In genomic region chr2:11616097-11616687, GRCh38 we compare ENCODE assay signal across 21 cellular contexts. TPM values are rescaled to one million over a fixed set of nuclear protein-coding genes. Genes with fewer than 3 reads are reported as not detected.
DNase-seq lines count a peak whose midpoint lies in the region; ATAC-seq, FAIRE-seq and TF ChIP-seq lines count a peak whose summit lies in the region.
"Had no signal": no experiment of that assay in that cellular context is flagged by ENCODE, and none has a peak within 500 bp of the region (broad histone marks: within the 10 kb centered on the region; RNA-seq: fewer than 3 reads in every experiment).

No MANE protein-coding gene starts in this region.

- no peak overlapping the region for H2BK12ac ChIP-seq in neuronal stem cell (ENCODE audit: low read length)

- H3K9me3 ChIP-seq in SK-N-SH, result no peaks in the 10 kb centered on the region
- H3K9me3 ChIP-seq in HEK293 (ENCODE audit: control insufficient read depth, insufficient read depth, low read depth, low read length), result no peaks in the 10 kb centered on the region
- H3K9me3 ChIP-seq in neuronal stem cell (replicated peaks in 1 of 2; ENCODE audit: control insufficient read depth in 2 of 2, insufficient read depth in 1 of 2, low read depth in 1 of 2, low read length in 2 of 2), result no peaks in the 10 kb centered on the region
- no peaks in the 10 kb centered on the region for H3K9me3 ChIP-seq in neural progenitor cell (ENCODE audit: low read depth)

- H3K4me2 ChIP-seq in SK-N-SH, result no peak overlapping the region
- H3K4me2 ChIP-seq in neuronal stem cell (ENCODE audit: insufficient read depth, low read length, poor library complexity, severe bottlenecking), result no peak overlapping the region
- no peak overlapping the region for H3K4me2 ChIP-seq in neural progenitor cell

- POLR2A ChIA-PET in SK-N-SH (lab: Yijun Ruan, JAX), result no interaction called here
- POLR2A ChIA-PET in HEK293 (lab: Yijun Ruan, JAX), result no interaction called here

- H4K8ac ChIP-seq in neuronal stem cell (ENCODE audit: low read depth, low read length), result no peak overlapping the region

- H3K36me3 ChIP-seq in SK-N-SH (replicated peaks in 1 of 2; ENCODE audit: control insufficient read depth in 1 of 2, insufficient read depth in 2 of 2, low read length in 1 of 2), result peaks cover 0 to 2% of the 10 kb centered on the region in 2 experiments
- H3K36me3 ChIP-seq in HEK293 (ENCODE audit: control insufficient read depth in 2 of 2, insufficient read depth in 1 of 2, low read length in 2 of 2), result no peaks in the 10 kb centered on the region
- H3K36me3 ChIP-seq in bronchial epithelial cell (ENCODE audit: control insufficient read depth, insufficient read depth, low read length), result no peaks in the 10 kb centered on the region
- H3K36me3 ChIP-seq in neuronal stem cell (replicated peaks in 1 of 2; ENCODE audit: control insufficient read depth in 2 of 2, insufficient read depth in 2 of 2, low read length in 2 of 2), result peaks cover 38 to 99% of the 10 kb centered on the region in 2 donors
- H3K36me3 ChIP-seq in neural progenitor cell, result no peaks in the 10 kb centered on the region

- H2BK5ac ChIP-seq in neuronal stem cell (ENCODE audit: low read length), result no peak overlapping the region

- H2AFZ ChIP-seq in SK-N-SH (ENCODE audit: low read depth) (no peak overlapping the region), neuronal stem cell (ENCODE audit: low read length) (no peak overlapping the region), neural progenitor cell (replicated peaks) (no peak overlapping the region)

- no peak for TF ChIP-seq EP300 in SK-N-SH (IDR thresholded peaks at IDR 0.05; ENCODE audit: borderline replicate concordance in 1 of 2, low read depth in 1 of 2, low read length in 1 of 2)

- H2BK15ac ChIP-seq in neuronal stem cell (ENCODE audit: low read length), result no peak overlapping the region

- H4K91ac ChIP-seq in neuronal stem cell (ENCODE audit: low read depth, low read length, poor library complexity), result no peak overlapping the region

- TF ChIP-seq CTCF in SK-N-SH (IDR thresholded peaks at IDR 0.05), result no peak
- no peak for TF ChIP-seq CTCF in HEK293 (tag by site-specific recombination; IDR thresholded peaks at IDR 0.05)
- no peak for TF ChIP-seq CTCF in bronchial epithelial cell (IDR thresholded peaks at IDR 0.05; ENCODE audit: insufficient read depth, low read length, severe bottlenecking)
- no peak for TF ChIP-seq CTCF in neural progenitor cell (IDR thresholded peaks at IDR 0.05)

- no peak overlapping the region for H3K27ac Mint-ChIP-seq in neural progenitor cell
- H3K27ac Mint-ChIP-seq: CD14-positive monocyte; CD8-positive, alpha-beta T cell; IgD-negative memory B cell had no signal

- no peaks in the 10 kb centered on the region for H3K9me3 Mint-ChIP-seq in neural progenitor cell
- H3K9me3 Mint-ChIP-seq: CD14-positive monocyte; CD8-positive, alpha-beta T cell had no signal

- no peak overlapping the region for H2AK5ac ChIP-seq in neuronal stem cell (ENCODE audit: low read depth, low read length)

- H3K27ac ChIP-seq in SK-N-SH (ENCODE audit: low read depth in 2 of 2, low read length in 1 of 2) (no peak overlapping the region), HEK293 (ENCODE audit: extremely low read depth, low read depth, low read length) (no peak overlapping the region), neuronal stem cell (replicated peaks; ENCODE audit: low read length) (no peak overlapping the region), neural progenitor cell (no peak overlapping the region)
- H3K27ac ChIP-seq: 22Rv1 had no signal

- no peak overlapping the region for H3K4me3 Mint-ChIP-seq in neural progenitor cell
- H3K4me3 Mint-ChIP-seq: CD14-positive monocyte; CD8-positive, alpha-beta T cell; IgD-negative memory B cell had no signal

- H3K9ac ChIP-seq in SK-N-SH, result no peak overlapping the region
- H3K9ac ChIP-seq in neuronal stem cell (ENCODE audit: low read depth, low read length, poor library complexity), result no peak overlapping the region
- H3K9ac ChIP-seq in neural progenitor cell, result no peak overlapping the region

- no peaks in the 10 kb centered on the region for H3K27me3 ChIP-seq in SK-N-SH (ENCODE audit: insufficient read depth)
- no peaks in the 10 kb centered on the region for H3K27me3 ChIP-seq in bronchial epithelial cell (ENCODE audit: control insufficient read depth, insufficient read depth, low read length)
- H3K27me3 ChIP-seq in neuronal stem cell (ENCODE audit: control insufficient read depth in 3 of 3, insufficient read depth in 3 of 3, low read depth in 1 of 3, low read length in 3 of 3), result no peaks in the 10 kb centered on the region
- H3K27me3 ChIP-seq in neural progenitor cell, result no peaks in the 10 kb centered on the region

- H3K27me3 Mint-ChIP-seq in neural progenitor cell (ENCODE audit: insufficient read depth, low read depth), result peaks cover 8% of the 10 kb centered on the region
- H3K27me3 Mint-ChIP-seq: IgD-negative memory B cell had no signal

- H3K79me2 ChIP-seq in SK-N-SH (ENCODE audit: insufficient read depth) (no peaks in the 10 kb centered on the region), neural progenitor cell (ENCODE audit: low read depth) (no peaks in the 10 kb centered on the region)

- no peak for ATAC-seq in SK-N-SH treated with all-trans-retinoic acid at 6 μM for 48 hours
- ATAC-seq in GM18870 (IDR thresholded peaks at IDR 0.05; ENCODE audit: unreplicated experiment), result no peak
- ATAC-seq: CD8-positive, alpha-beta T cell had no signal

- no peaks in the 10 kb centered on the region for H4K20me1 ChIP-seq in SK-N-SH (ENCODE audit: insufficient read depth)
- peaks cover 4% of the 10 kb centered on the region for H4K20me1 ChIP-seq in neural progenitor cell (ENCODE audit: low read depth)

- 69% methylated on average over 14 of the region's 14 CpGs for WGBS in SK-N-SH (ENCODE audit: low lambda C conversion rate)
- no CpG with 5 or more reads among the region's 14 CpGs for WGBS in neuronal stem cell (ENCODE audit: extremely low coverage in 2 of 2, insufficient read length in 2 of 2, insufficient replicate concordance in 1 of 2), 2 donors

- no peak for TF ChIP-seq RAD21 in SK-N-SH (IDR thresholded peaks at IDR 0.05; ENCODE audit: low read length)

- DNase-seq in SK-N-SH, result no peak
- DNase-seq in bronchial epithelial cell (ENCODE audit: low read depth), result no peak
- DNase-seq in neuronal stem cell (ENCODE audit: low spot score), result no peak
- no peak for DNase-seq in neural progenitor cell (ENCODE audit: low spot score)
- no peak for DNase-seq in hypothalamus (lab: John Stamatoyannopoulos, UW)
- DNase-seq: CD8-positive, alpha-beta T cell; COR-L47; DND-41; GDM1; HCEC 1CT had no signal

- H3K18ac ChIP-seq in neuronal stem cell (ENCODE audit: low read length), result no peak overlapping the region

- FAIRE-seq in bronchial epithelial cell (lab: Jason Lieb, UNC), result peak; percentile 68
- FAIRE-seq: GM12892, GM19239 had no signal

- H3K4me1 Mint-ChIP-seq in neural progenitor cell, result peaks cover 3% of the 10 kb centered on the region

- H3K9me2 ChIP-seq in SK-N-SH, result no peaks in the 10 kb centered on the region

- peaks cover 54% of the 10 kb centered on the region for H3K36me3 Mint-ChIP-seq in neural progenitor cell
- H3K36me3 Mint-ChIP-seq: CD14-positive monocyte; CD8-positive, alpha-beta T cell; IgD-negative memory B cell had no signal

- peak overlapping the region; percentile 23 for H3K14ac ChIP-seq in neuronal stem cell (ENCODE audit: low read length)

- H3K79me1 ChIP-seq in neuronal stem cell (ENCODE audit: low read depth, low read length), result peaks cover 2% of the 10 kb centered on the region

- no peak overlapping the region for H2BK120ac ChIP-seq in neuronal stem cell (ENCODE audit: low read depth, low read length)

- H3K4me3 ChIP-seq in SK-N-SH (ENCODE audit: low read depth in 2 of 2, low read length in 1 of 2) (no peak overlapping the region), HEK293 (ENCODE audit: low read depth, low read length) (no peak overlapping the region), bronchial epithelial cell (ENCODE audit: low read depth, low read length) (no peak overlapping the region), neuronal stem cell (ENCODE audit: low read length in 2 of 2) (peak overlapping the region in 1 of 2 donors; percentile 57), neural progenitor cell (no peak overlapping the region)

- CTCF ChIA-PET in SK-N-SH (lab: Yijun Ruan, JAX) (interaction anchor here (1.8 kb wide), 1 partner anchor 34 kb away, joined by 8 read pairs; no protein-coding TSS in a partner anchor), HEK293 (lab: Yijun Ruan, JAX) (no interaction called here)

- H3K23ac ChIP-seq in neuronal stem cell (ENCODE audit: low read depth, low read length, poor library complexity), result no peak overlapping the region

- no peaks in the 10 kb centered on the region for H3F3A ChIP-seq in SK-N-SH (replicated peaks; ENCODE audit: insufficient read depth)
- no peaks in the 10 kb centered on the region for H3F3A ChIP-seq in neural progenitor cell (ENCODE audit: low read depth)

- H3K4me1 ChIP-seq in SK-N-SH (ENCODE audit: control insufficient read depth in 1 of 2, insufficient read depth in 2 of 2, low read depth in 1 of 2, low read length in 1 of 2) (peaks cover 0 to 5% of the 10 kb centered on the region in 2 experiments; a peak in 1 of 4 replicates), HEK293 (ENCODE audit: control insufficient read depth, insufficient read depth, low read length) (no peaks in the 10 kb centered on the region), neuronal stem cell (ENCODE audit: control insufficient read depth in 2 of 2, insufficient read depth in 1 of 2, low read depth in 1 of 2, low read length in 2 of 2) (no peaks in the 10 kb centered on the region), neural progenitor cell (no peaks in the 10 kb centered on the region)

- no peak overlapping the region for H3K4ac ChIP-seq in neuronal stem cell (ENCODE audit: low read length)

TF ChIP-seq in SK-N-SH, 30 proteins besides CTCF, POLR2A, EP300 and RAD21 (continues in another document):
- TF ChIP-seq FOXM1 (IDR thresholded peaks at IDR 0.05; ENCODE audit: low read depth) (no peak), POLR2AphosphoS5 (IDR thresholded peaks at IDR 0.05; ENCODE audit: low read depth, low read length) (no peak), RFX5 (IDR thresholded peaks at IDR 0.05; ENCODE audit: low read length) (no peak)

TF ChIP-seq in SK-N-SH treated with all-trans-retinoic acid at 6 μM for 48 hours, 23 proteins besides CTCF, POLR2A, EP300 and RAD21 (continues in another document):
- TF ChIP-seq ZNF70 (CRISPR knock-in tag; IDR thresholded peaks at IDR 0.05), result no peak

RNA-seq across cellular contexts. Expression of gene NTSR2, which starts 53.8 kb away (rescaled TPM):
- not detected in 2 replicates for polyA plus RNA-seq in SK-N-SH (2012; rRNA removed)
- polyA plus RNA-seq in SK-N-SH (2012; cell fraction: cytosol; rRNA removed), result not detected in 2 replicates
- polyA plus RNA-seq in SK-N-SH (2012; cell fraction: nucleus; rRNA removed), result not detected in 2 replicates
- total RNA-seq in bronchial epithelial cell (not detected in 2 replicates), neural progenitor cell (ENCODE audit: low replicate concordance) (not detected in 2 replicates)
- polyA plus RNA-seq in neuronal stem cell (2013, experiment 1 of 2), result not detected
- not detected for polyA plus RNA-seq in neuronal stem cell (2013, experiment 2 of 2)
- total RNA-seq: A673; CD8-positive, alpha-beta T cell; H4 had no signal
- polyA plus RNA-seq: BJ, CD14-positive monocyte, IgD-negative memory B cell had no signal

Comparison
In these comparisons a context has a peak if more than half of its experiments do, and no peak if none do; other contexts are left out.
1. Of the 4 proteins assayed by ChIP-seq in both HEK293 and SK-N-SH: peak only in HEK293: none; only in SK-N-SH: none; in both: REST; in neither: 3.